ENCODE assay signal across 10 cellular contexts in the genomic region with DNA sequence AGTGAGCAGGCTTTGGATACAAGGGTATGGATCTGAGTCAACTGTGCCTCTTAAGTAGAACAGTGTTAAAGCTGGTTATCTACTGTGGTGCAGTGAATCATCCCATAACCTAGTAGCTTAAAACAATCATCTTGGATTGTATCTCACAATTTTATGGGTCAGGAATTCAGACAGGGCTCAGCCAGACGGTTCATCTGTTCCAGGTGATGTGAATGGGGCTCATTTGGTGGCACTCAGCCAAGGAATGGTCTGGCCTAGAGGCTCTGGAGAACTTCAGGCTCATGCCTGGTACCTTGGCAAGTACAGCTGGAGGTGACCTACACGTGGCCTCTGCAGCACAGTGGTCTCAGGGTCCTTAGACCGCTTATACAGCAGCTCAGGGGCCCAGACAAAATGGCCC.
"Had no signal": no experiment of that assay in that cellular context is flagged by ENCODE, and none has a peak within 500 bp of the region (broad histone marks: within the 10 kb centered on the region; RNA-seq: fewer than 3 reads in every experiment).

No MANE protein-coding gene starts in this region.

- H3K4me1 ChIP-seq: HAP-1 had no signal

- H3K9me3 ChIP-seq: HAP-1 had no signal

- H3K27ac ChIP-seq: GM23248 had no signal

- H3K4me3 Mint-ChIP-seq: H9, HFFc6 had no signal

- DNase-seq: GM23248, GOT3, H7, H9, HCEC 1CT, HFFc6 had no signal

- H3K36me3 ChIP-seq: HAP-1 had no signal

- H2AFZ ChIP-seq: GM23248 had no signal

- H3K4me3 ChIP-seq: GM23248, HAP-1 had no signal

- FAIRE-seq: H1, H54 had no signal

- H3K9ac ChIP-seq: GM23248 had no signal

- H3K27ac Mint-ChIP-seq: H9, HFFc6 had no signal

- ATAC-seq: HCT116 had no signal
